ENCODE assay signal across 17 cellular contexts in the genomic region with DNA sequence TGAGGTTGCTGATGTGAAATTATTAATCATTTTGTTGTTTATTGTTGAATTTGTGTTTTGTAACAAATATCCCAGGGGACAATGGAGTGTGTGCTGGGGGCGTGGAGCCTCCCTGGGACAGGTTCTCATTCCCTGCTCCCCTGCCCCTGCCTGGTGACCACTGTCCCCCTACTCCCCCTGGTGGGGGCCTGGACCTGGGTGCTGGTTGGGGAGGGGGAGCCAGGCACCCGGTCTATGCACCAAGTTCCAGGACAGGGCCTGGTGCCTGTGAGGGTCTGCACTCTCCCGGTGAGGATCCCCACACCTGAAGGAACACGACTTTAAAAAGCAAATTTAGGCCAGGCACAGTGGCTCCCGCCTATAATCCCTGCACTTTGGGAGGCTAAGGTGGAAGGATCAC. TPM values are rescaled to one million over a fixed set of nuclear protein-coding genes. Genes with fewer than 3 reads are reported as not detected.
"Had no signal": no experiment of that assay in that cellular context is flagged by ENCODE, and none has a peak within 500 bp of the region (broad histone marks: within the 10 kb centered on the region; RNA-seq: fewer than 3 reads in every experiment).

No MANE protein-coding gene starts in this region.

- H3K4me3 Mint-ChIP-seq: activated naive CD4-positive, alpha-beta T cell treated with anti-CD3 and anti-CD28 coated beads, Interleukin-2, amount 10 ng/mL, durations not matched to agents 7 days and 5 days; central memory CD8-positive, alpha-beta T cell; neural crest cell had no signal

- H3K27ac ChIP-seq: adrenal gland, foreskin keratinocyte, pancreas, transverse colon had no signal

- H3K4me1 Mint-ChIP-seq: activated naive CD4-positive, alpha-beta T cell treated with anti-CD3 and anti-CD28 coated beads, Interleukin-2, amount 10 ng/mL, durations not matched to agents 7 days and 5 days; central memory CD8-positive, alpha-beta T cell; neural crest cell had no signal

- H3K9me3 ChIP-seq: adrenal gland, pancreas, transverse colon had no signal

- ATAC-seq: foreskin keratinocyte, pancreas had no signal

- DNase-seq: activated CD4-positive, alpha-beta T cell treated with anti-CD3 and anti-CD28 coated beads, Interleukin-2, amount 50 U/mL, for 4 hours; activated CD4-positive, CD25-positive, alpha-beta regulatory T cell treated with anti-CD3 and anti-CD28 coated beads, Interleukin-2, amount 50 U/mL, for 72 hours; activated naive CD4-positive, alpha-beta T cell treated with anti-CD3 and anti-CD28 coated beads, Interleukin-2, amount 10 ng/mL, durations not matched to agents 7 days and 5 days; activated T-cell treated with anti-CD3 and anti-CD28 coated beads for 4 hours; adrenal gland; cortex of kidney; effector CD8-positive, alpha-beta T cell; foreskin keratinocyte; mammary epithelial cell; stimulated activated CD4-positive, alpha-beta T cell treated with anti-CD3 and anti-CD28 coated beads, Interleukin-15, amount 100 ng/mL, for 24 hours; stimulated activated CD4-positive, alpha-beta T cell treated with anti-CD3 and anti-CD28 coated beads, Interleukin-4, amount 100 ng/mL, for 24 hours; stimulated activated naive CD4-positive, alpha-beta T cell; transverse colon had no signal

- H3K4me1 ChIP-seq: adrenal gland, foreskin keratinocyte, pancreas, transverse colon had no signal

- H3K36me3 Mint-ChIP-seq: activated naive CD4-positive, alpha-beta T cell treated with anti-CD3 and anti-CD28 coated beads, Interleukin-2, amount 10 ng/mL, durations not matched to agents 7 days and 5 days had no signal

- H3K9me3 Mint-ChIP-seq: activated naive CD4-positive, alpha-beta T cell treated with anti-CD3 and anti-CD28 coated beads, Interleukin-2, amount 10 ng/mL, durations not matched to agents 7 days and 5 days; central memory CD8-positive, alpha-beta T cell; neural crest cell had no signal

- H3K27ac Mint-ChIP-seq: activated naive CD4-positive, alpha-beta T cell treated with anti-CD3 and anti-CD28 coated beads, Interleukin-2, amount 10 ng/mL, durations not matched to agents 7 days and 5 days had no signal

- H3K27me3 ChIP-seq: adrenal gland, pancreas, transverse colon had no signal

- H3K4me3 ChIP-seq: adrenal gland, pancreas, transverse colon had no signal

- H3K36me3 ChIP-seq: adrenal gland, pancreas, transverse colon had no signal

RNA-seq across cellular contexts. Expression of gene CHD5, which starts 42.4 kb away (rescaled TPM):
- total RNA-seq: skeletal muscle tissue had no signal
